Comparison of ENCODE assay signal across 8 cellular contexts in the genomic region with DNA sequence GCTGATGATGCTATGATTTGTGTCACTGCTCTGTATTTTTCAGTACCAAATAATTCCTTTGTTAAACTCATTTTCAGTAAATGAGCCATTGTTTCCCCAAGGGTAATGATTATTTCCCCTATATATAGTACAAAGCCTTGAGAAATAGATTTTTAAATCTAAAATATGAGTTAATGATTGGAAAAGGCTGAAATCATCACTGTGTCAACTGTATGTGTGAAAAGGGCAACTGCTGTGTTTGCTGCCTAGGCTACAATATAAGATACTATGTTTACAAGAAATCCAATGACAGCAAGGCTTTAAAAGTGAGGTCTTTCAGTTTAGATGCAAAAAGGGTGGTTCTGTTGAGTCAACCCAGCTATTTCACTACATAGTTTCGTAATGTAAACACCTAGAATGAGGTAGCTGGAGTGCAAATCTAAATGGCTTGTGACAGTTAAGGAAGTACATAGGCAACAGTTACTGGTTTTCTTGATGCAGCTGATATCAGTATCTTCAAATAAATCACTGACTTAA. TPM values are rescaled to one million over a fixed set of nuclear protein-coding genes. Genes with fewer than 3 reads are reported as not detected.
A peak's percentile ranks its signal among the peaks of the same experiment; 100 is the strongest.
DNase-seq lines count a peak whose midpoint lies in the region; ATAC-seq and TF ChIP-seq lines count a peak whose summit lies in the region.

No MANE protein-coding gene starts in this region.

- no peak for TF ChIP-seq POLR2A in uterus (IDR thresholded peaks at IDR 0.05)

- H3K9me3 ChIP-seq in fibroblast of lung (ENCODE audit: control insufficient read depth, insufficient read depth, low read depth, low read length) (no peaks in the 10 kb centered on the region), uterus (no peaks in the 10 kb centered on the region)

- H3K27me3 ChIP-seq in fibroblast of lung (ENCODE audit: control insufficient read depth, insufficient read depth, low read length): no peaks in the 10 kb centered on the region
- H3K27me3 ChIP-seq in uterus: no peaks in the 10 kb centered on the region

- intact Hi-C loops in uterus (cut with DNase I; ENCODE audit: low total_unique reads): no loop called here

- H3K9ac ChIP-seq in fibroblast of lung (ENCODE audit: insufficient read depth, low read length): no peak overlapping the region

- H3K4me2 ChIP-seq in fibroblast of lung (ENCODE audit: extremely low read depth, insufficient read depth, low read length): no peak overlapping the region

- ATAC-seq in GM18502 (IDR thresholded peaks at IDR 0.05; ENCODE audit: poor library complexity, unreplicated experiment) (peak; percentile 78), GM21786 (IDR thresholded peaks at IDR 0.05; ENCODE audit: unreplicated experiment) (peak; percentile 75)

- H3K36me3 ChIP-seq in fibroblast of lung (ENCODE audit: control insufficient read depth, insufficient read depth, low read length): no peaks in the 10 kb centered on the region
- no peaks in the 10 kb centered on the region for H3K36me3 ChIP-seq in uterus

- no peak overlapping the region for H3K4me3 ChIP-seq in fibroblast of lung (replicated peaks in 1 of 4; ENCODE audit: control extremely low read depth in 1 of 4, insufficient read depth in 1 of 4, low read depth in 3 of 4, low read length in 4 of 4)
- no peak overlapping the region for H3K4me3 ChIP-seq in uterus

- H3K4me1 ChIP-seq in fibroblast of lung (ENCODE audit: control insufficient read depth, extremely low read depth, insufficient read depth, low read length) (peaks cover 4% of the 10 kb centered on the region), uterus (peaks cover 10 to 15% of the 10 kb centered on the region in 2 donors)

- no peaks in the 10 kb centered on the region for H4K20me1 ChIP-seq in fibroblast of lung (ENCODE audit: control insufficient read depth, extremely low read depth, insufficient read depth, low read length)

- DNase-seq in LHCN-M2 (ENCODE audit: low read depth): peak; percentile 9
- DNase-seq in fibroblast of lung (ENCODE audit: low read depth in 2 of 2): peak; percentile 42 to 64
- no peak for DNase-seq in COLO829 (ENCODE audit: low spot score)
- DNase-seq in OCI-M1 (lab: John Stamatoyannopoulos, UW): no peak
- DNase-seq in uterus: no peak
- no peak for DNase-seq in SK-N-DZ (ENCODE audit: low spot score)

- no peak overlapping the region for H2AFZ ChIP-seq in fibroblast of lung (ENCODE audit: low read length)

- TF ChIP-seq CTCF in fibroblast of lung (conservative IDR thresholded peaks at IDR 0.05 in 1 of 2, IDR thresholded peaks at IDR 0.05 in 1 of 2; ENCODE audit: low read depth in 1 of 2, low read length in 2 of 2) (no peak), uterus (IDR thresholded peaks at IDR 0.05) (no peak)

- peaks cover 29% of the 10 kb centered on the region for H3K79me2 ChIP-seq in fibroblast of lung (ENCODE audit: control insufficient read depth, insufficient read depth, low read length)

- H3K27ac ChIP-seq in fibroblast of lung (ENCODE audit: insufficient read depth, low read length) (no peak overlapping the region), uterus (no peak overlapping the region)

RNA-seq across cellular contexts. Expression of a gene that starts 15.3 kb away (rescaled TPM):
- total RNA-seq in LHCN-M2 (2014; rRNA removed) (12.0 and 15.4 TPM in 2 replicates), fibroblast of lung (11.6 and 14.4 TPM in 2 replicates), uterus (10 to 100 TPM in 3 of 4 donors, 1 to 10 TPM in 1; 7.7 to 36.8 (median 23.4) TPM)
- 4.9 TPM for polyA plus RNA-seq in LHCN-M2 (2012)
- polyA plus RNA-seq in fibroblast of lung: 13.1 and 16.1 TPM in 2 replicates
- polyA plus RNA-seq in fibroblast of lung (2012): 6.6 and 7.4 TPM in 2 replicates
- 17.0 and 56.1 TPM in 2 replicates for polyA minus RNA-seq in fibroblast of lung (ENCODE audit: low replicate concordance)
- 26.2 and 30.7 TPM in 2 replicates for polyA plus RNA-seq in SK-N-DZ (2014; cell fraction: cytosol; rRNA removed)
- polyA plus RNA-seq in SK-N-DZ (2014; cell fraction: nucleus; rRNA removed): 26.5 and 35.4 TPM in 2 replicates

Comparison
In these comparisons a context has a peak if more than half of its experiments do, and no peak if none do; other contexts are left out.
1. DNase-seq: peak in LHCN-M2 (single experiment) and fibroblast of lung (2 of 2); none in COLO829 (single experiment), OCI-M1 (single experiment), uterus (0 of 2) and SK-N-DZ (single experiment).